25 cellular contexts compared by ENCODE assay signal in genomic region chr3:15541371-15541770, GRCh38. TPM values are rescaled to one million over a fixed set of nuclear protein-coding genes. Genes with fewer than 3 reads are reported as not detected.
DNase-seq lines count a peak whose midpoint lies in the region; ATAC-seq and TF ChIP-seq lines count a peak whose summit lies in the region.
"Had no signal": no experiment of that assay in that cellular context is flagged by ENCODE, and none has a peak within 500 bp of the region (broad histone marks: within the 10 kb centered on the region; RNA-seq: fewer than 3 reads in every experiment).

No MANE protein-coding gene starts in this region.

- no peak for ATAC-seq in heart right ventricle
- ATAC-seq: HepG2, K562, Panc1 had no signal

- peaks cover 0 to 19% (median 12%) of the 10 kb centered on the region in 9 donors for H3K4me1 ChIP-seq in heart right ventricle
- H3K4me1 ChIP-seq: BE2C, Caco-2 had no signal

- H3K4me3 Mint-ChIP-seq in activated naive CD4-positive, alpha-beta T cell treated with anti-CD3 and anti-CD28 coated beads, Interleukin-2, amount 10 ng/mL, durations not matched to agents 7 days and 5 days = no peak overlapping the region
- H3K4me3 Mint-ChIP-seq in glutamatergic neuron (ENCODE audit: unreplicated experiment) = no peak overlapping the region

- H3K36me3 ChIP-seq in heart right ventricle = no peaks in the 10 kb centered on the region
- H3K36me3 ChIP-seq: BE2C, MG63 had no signal

- peaks cover 30% of the 10 kb centered on the region for H3K36me3 Mint-ChIP-seq in activated naive CD4-positive, alpha-beta T cell treated with anti-CD3 and anti-CD28 coated beads, Interleukin-2, amount 10 ng/mL, durations not matched to agents 7 days and 5 days
- peaks cover 6% of the 10 kb centered on the region for H3K36me3 Mint-ChIP-seq in glutamatergic neuron (ENCODE audit: unreplicated experiment)

- CTCF ChIA-PET in activated naive CD4-positive, alpha-beta T cell treated with anti-CD3 and anti-CD28 coated beads, Interleukin-2, amount 10 ng/mL, durations not matched to agents 7 days and 5 days (lab: Charles Lee) = interaction anchor here (1.2 kb wide), 2 partner anchors 14 to 15 kb away, joined by 3 to 4 read pairs; no protein-coding TSS in a partner anchor

- H3K27ac Mint-ChIP-seq in activated naive CD4-positive, alpha-beta T cell treated with anti-CD3 and anti-CD28 coated beads, Interleukin-2, amount 10 ng/mL, durations not matched to agents 7 days and 5 days = peak overlapping the region; percentile 69
- H3K27ac Mint-ChIP-seq in glutamatergic neuron (ENCODE audit: unreplicated experiment) = no peak overlapping the region

- H3K27ac ChIP-seq in heart right ventricle = no peak overlapping the region
- H3K27ac ChIP-seq: HL-60 had no signal

- in situ Hi-C loops in GM13977 (cut with MboI; ENCODE audit: low pct_unique_long_range_greater_than_20kb, low sequenced_read_pairs, unreplicated experiment) = no loop called here

- H3K27me3 Mint-ChIP-seq in activated naive CD4-positive, alpha-beta T cell treated with anti-CD3 and anti-CD28 coated beads, Interleukin-2, amount 10 ng/mL, durations not matched to agents 7 days and 5 days = no peaks in the 10 kb centered on the region
- peaks cover 3% of the 10 kb centered on the region for H3K27me3 Mint-ChIP-seq in glutamatergic neuron (ENCODE audit: unreplicated experiment)

- TF ChIP-seq CTCF in glutamatergic neuron (IDR thresholded peaks at IDR 0.05; ENCODE audit: partially characterized antibody, unreplicated experiment) = no peak
- TF ChIP-seq CTCF in heart right ventricle (IDR thresholded peaks at IDR 0.05) = no peak
- no peak for TF ChIP-seq CTCF in GM13977 (IDR thresholded peaks at IDR 0.05; ENCODE audit: extremely low read depth, insufficient read depth, missing control alignments)

- peaks cover 6% of the 10 kb centered on the region for H3K9me3 Mint-ChIP-seq in activated naive CD4-positive, alpha-beta T cell treated with anti-CD3 and anti-CD28 coated beads, Interleukin-2, amount 10 ng/mL, durations not matched to agents 7 days and 5 days
- no peaks in the 10 kb centered on the region for H3K9me3 Mint-ChIP-seq in glutamatergic neuron (ENCODE audit: unreplicated experiment)

- no peaks in the 10 kb centered on the region for H3K9me3 ChIP-seq in heart right ventricle
- H3K9me3 ChIP-seq: BE2C, Caco-2, MG63, SK-N-SH had no signal

- DNase-seq in activated naive CD4-positive, alpha-beta T cell treated with anti-CD3 and anti-CD28 coated beads, Interleukin-2, amount 10 ng/mL, durations not matched to agents 7 days and 5 days = no peak
- no peak for DNase-seq in activated naive CD4-positive, alpha-beta T cell treated with Interleukin-2 at 50 U/mL for 16 hours
- peak; percentile 30 for DNase-seq in NCI-H524 treated with DMSO at 0.1 percent for 48 hours (lab: John Stamatoyannopoulos, UW)
- DNase-seq in glutamatergic neuron = peak; percentile 18
- DNase-seq in heart right ventricle = no peak
- no peak for DNase-seq in GM13977 (ENCODE audit: low spot score)
- DNase-seq in activated gamma-delta T cell (lab: John Stamatoyannopoulos, UW) = no peak
- DNase-seq: BE2C, Caco-2, DMS153, GOT3, HCEC 1CT, MG63, NCI-H1048, NCI-H1417 treated with DMSO at 0.1 percent for 48 hours, NCI-H187, NCI-H446, NCI-H748 treated with DMSO at 0.1 percent for 48 hours, SIG-M5, SK-N-SH had no signal

- no peak overlapping the region for H3K4me3 ChIP-seq in heart right ventricle
- H3K4me3 ChIP-seq: K562, MG63 had no signal

- 94 to 98% methylated on average over 4 of the region's 4 CpGs for WGBS in heart right ventricle, 2 donors

- no peaks in the 10 kb centered on the region for H3K27me3 ChIP-seq in heart right ventricle
- H3K27me3 ChIP-seq: BE2C, MG63 had no signal

- intact Hi-C loops in heart right ventricle (cut with DNase I) = loop anchor here in 1 of 10 donors (5.0 kb wide), 1 partner anchor 114 kb away; the partner anchor contains the start of genes EAF1 and METTL6

- H3K4me1 Mint-ChIP-seq in activated naive CD4-positive, alpha-beta T cell treated with anti-CD3 and anti-CD28 coated beads, Interleukin-2, amount 10 ng/mL, durations not matched to agents 7 days and 5 days = peaks cover 52% of the 10 kb centered on the region
- H3K4me1 Mint-ChIP-seq in glutamatergic neuron (ENCODE audit: low read depth, unreplicated experiment) = peaks cover 31% of the 10 kb centered on the region

RNA-seq across cellular contexts. Expression of gene COLQ, which starts 19.9 kb away (rescaled TPM):
- 4.8 TPM for total RNA-seq in glutamatergic neuron (ENCODE audit: unreplicated experiment)
- 10 to 100 TPM in 7 of 10 donors, 1 to 10 TPM in 2, under 1 TPM in 1; 0.85 to 23.3 (median 14.9) TPM for total RNA-seq in heart right ventricle
- 1 to 10 TPM; 3.7 to 5.7 TPM for polyA plus RNA-seq in heart right ventricle
- total RNA-seq: Caco-2, HT-29 had no signal

RNA-seq across cellular contexts. Expression of gene HACL1, which starts 60.0 kb away (rescaled TPM):
- total RNA-seq in glutamatergic neuron (ENCODE audit: unreplicated experiment) (19.0 TPM), heart right ventricle (10 to 100 TPM; 12.4 to 20.5 (median 14.1) TPM)
- polyA plus RNA-seq in heart right ventricle = 10 to 100 TPM in 1 of 2 donors, 1 to 10 TPM in 1; 7.5 to 11.1 TPM

Comparison
In these comparisons a context has a peak if more than half of its experiments do, and no peak if none do; other contexts are left out.
1. DNase-seq: peak in NCI-H524 treated with DMSO at 0.1 percent for 48 hours (single experiment) and glutamatergic neuron (single experiment); none in activated naive CD4-positive, alpha-beta T cell treated with anti-CD3 and anti-CD28 coated beads, Interleukin-2, amount 10 ng/mL, durations not matched to agents 7 days and 5 days (single experiment), activated naive CD4-positive, alpha-beta T cell treated with Interleukin-2 at 50 U/mL for 16 hours (single experiment), heart right ventricle (0 of 2), GM13977 (single experiment) and activated gamma-delta T cell (single experiment).